16 cellular contexts compared by ENCODE assay signal in genomic region chr13:77789386-77789785, GRCh38.
"Had no signal": no experiment of that assay in that cellular context is flagged by ENCODE, and none has a peak within 500 bp of the region (broad histone marks: within the 10 kb centered on the region; RNA-seq: fewer than 3 reads in every experiment).

No MANE protein-coding gene starts in this region.

- ATAC-seq: left lobe of liver; stimulated activated naive CD8-positive, alpha-beta T cell treated with anti-CD3 and anti-CD28 coated beads, Interleukin-15, Interleukin-2, amounts not matched to agents 100 U/mL and 50 U/mL, for 24 hours had no signal

- H3K9me3 Mint-ChIP-seq: central memory CD8-positive, alpha-beta T cell had no signal

- DNase-seq: activated CD4-positive, alpha-beta T cell treated with anti-CD3 and anti-CD28 coated beads for 1 hour; activated CD8-positive, alpha-beta memory T cell treated with anti-CD3 and anti-CD28 coated beads for 24 hours; activated CD8-positive, alpha-beta memory T cell treated with anti-CD3 and anti-CD28 coated beads, Interleukin-2, amount 50 U/mL, for 48 hours; activated effector memory CD4-positive, alpha-beta T cell treated with Interleukin-2 at 50 U/mL for 16 hours; activated naive CD4-positive, alpha-beta T cell treated with anti-CD3 and anti-CD28 coated beads, Interleukin-2, amount 50 U/mL, for 16 hours; activated T-cell treated with anti-CD3 and anti-CD28 coated beads, Interleukin-2, amount 50 U/mL, for 48 hours; aorta; foreskin melanocyte; kidney; stimulated activated CD4-positive, alpha-beta T cell treated with anti-CD3 and anti-CD28 coated beads, Interleukin-2, amount 100 ng/mL, for 24 hours; stimulated activated naive CD8-positive, alpha-beta T cell treated with anti-CD3 and anti-CD28 coated beads, Interleukin-15, Interleukin-2, amounts not matched to agents 100 U/mL and 50 U/mL, for 24 hours; transverse colon; WERI-Rb-1 had no signal

- H3K4me3 Mint-ChIP-seq: central memory CD8-positive, alpha-beta T cell; neural crest cell had no signal

- H3K4me1 Mint-ChIP-seq: central memory CD8-positive, alpha-beta T cell had no signal
